24 cellular contexts compared by ENCODE assay signal in genomic region chr16:10370096-10370726, GRCh38. TPM values are rescaled to one million over a fixed set of nuclear protein-coding genes. Genes with fewer than 3 reads are reported as not detected.
DNase-seq lines count a peak whose midpoint lies in the region; ATAC-seq and TF ChIP-seq lines count a peak whose summit lies in the region.
"Had no signal": no experiment of that assay in that cellular context is flagged by ENCODE, and none has a peak within 500 bp of the region (broad histone marks: within the 10 kb centered on the region; RNA-seq: fewer than 3 reads in every experiment).

No MANE protein-coding gene starts in this region.

- no peaks in the 10 kb centered on the region for H3K79me1 ChIP-seq in mesendoderm (ENCODE audit: low read length)

- H3K56ac ChIP-seq in mesendoderm (ENCODE audit: low read length) = no peak overlapping the region

- H3K9me3 ChIP-seq in right cardiac atrium (ENCODE audit: control insufficient read depth, low read length) = no peaks in the 10 kb centered on the region
- peaks cover 0 to 17% (median 8%) of the 10 kb centered on the region in 4 donors for H3K9me3 ChIP-seq in stomach
- H3K9me3 ChIP-seq: Caco-2, gastrocnemius medialis, SJCRH30, suprapubic skin had no signal

- no peak overlapping the region for H3K23ac ChIP-seq in mesendoderm (ENCODE audit: low read length)

- no peak overlapping the region for H4K8ac ChIP-seq in mesendoderm (ENCODE audit: low read depth, low read length)

- H3K4me1 ChIP-seq in mesendoderm (ENCODE audit: control insufficient read depth, low read depth, low read length) = peaks cover 2% of the 10 kb centered on the region
- H3K4me1 ChIP-seq in right cardiac atrium (ENCODE audit: control insufficient read depth, insufficient read depth, low read length) = no peaks in the 10 kb centered on the region
- H3K4me1 ChIP-seq in stomach = no peaks in the 10 kb centered on the region
- H3K4me1 ChIP-seq: gastrocnemius medialis, SJCRH30, suprapubic skin had no signal

- H3K4me3 Mint-ChIP-seq in activated CD8-positive, alpha-beta memory T cell treated with anti-CD3 and anti-CD28 coated beads, Interleukin-2, amount 10 ng/mL, durations not matched to agents 7 days and 5 days = no peak overlapping the region

- H2BK120ac ChIP-seq in mesendoderm (ENCODE audit: low read depth, low read length) = no peak overlapping the region

- H3K27ac Mint-ChIP-seq in activated CD8-positive, alpha-beta memory T cell treated with anti-CD3 and anti-CD28 coated beads, Interleukin-2, amount 10 ng/mL, durations not matched to agents 7 days and 5 days = no peak overlapping the region

- DNase-seq in mesendoderm (peak; percentile 81), right cardiac atrium (no peak), stomach (no peak)
- no peak for DNase-seq in activated CD8-positive, alpha-beta memory T cell treated with anti-CD3 and anti-CD28 coated beads, Interleukin-2, amount 10 ng/mL, durations not matched to agents 7 days and 5 days
- no peak for DNase-seq in activated naive CD4-positive, alpha-beta T cell (lab: John Stamatoyannopoulos, UW)
- DNase-seq: AML-193; Caco-2; dorsolateral prefrontal cortex; erythroblast; gastrocnemius medialis; Kasumi-1; left cardiac atrium; NCI-H1092 treated with DMSO at 0.1 percent for 48 hours; NCI-H2171 treated with DMSO at 0.1 percent for 48 hours; NCI-H748 treated with DMSO at 0.1 percent for 48 hours; PC-9; SJCRH30; stimulated activated CD8-positive, alpha-beta memory T cell treated with anti-CD3 and anti-CD28 coated beads, Interleukin-4, amount 100 ng/mL, for 48 hours; T-helper 2 cell had no signal

- no peak overlapping the region for H2BK5ac ChIP-seq in mesendoderm (ENCODE audit: low read length)

- no CpG with 5 or more reads among the region's 4 CpGs for WGBS in mesendoderm (ENCODE audit: extremely low coverage, insufficient coverage, low lambda C conversion rate)
- 40% methylated on average over 4 of the region's 4 CpGs for WGBS in right cardiac atrium
- WGBS in stomach, 5 donors = 48 to 56% (median 54%) methylated on average over 4 of the region's 4 CpGs

- no peak overlapping the region for H3K4ac ChIP-seq in mesendoderm (ENCODE audit: low read depth, low read length)

- no peak overlapping the region for H3K18ac ChIP-seq in mesendoderm (ENCODE audit: low read length)

- H3K36me3 ChIP-seq in mesendoderm (ENCODE audit: control insufficient read depth, insufficient read depth, low read length) (no peaks in the 10 kb centered on the region), stomach (no peaks in the 10 kb centered on the region)
- H3K36me3 ChIP-seq: cardiac muscle cell, gastrocnemius medialis, SJCRH30, suprapubic skin had no signal

- no peak for TF ChIP-seq EP300 in stomach (IDR thresholded peaks at IDR 0.05)

- no peak overlapping the region for H4K5ac ChIP-seq in mesendoderm (ENCODE audit: low read length)

- CTCF ChIA-PET in activated CD8-positive, alpha-beta memory T cell treated with anti-CD3 and anti-CD28 coated beads, Interleukin-2, amount 10 ng/mL, durations not matched to agents 7 days and 5 days (lab: Charles Lee) = no interaction called here

- intact Hi-C loops in right cardiac atrium (cut with DNase I) (no loop called here), stomach (cut with DNase I; ENCODE audit: low total_unique reads) (no loop called here)

- no peak overlapping the region for H2BK15ac ChIP-seq in mesendoderm (replicated peaks; ENCODE audit: low read depth)

- H3K27ac ChIP-seq in mesendoderm (ENCODE audit: low read depth, low read length) = no peak overlapping the region
- H3K27ac ChIP-seq in right cardiac atrium (ENCODE audit: low read length) = no peak overlapping the region
- H3K27ac ChIP-seq in stomach = no peak overlapping the region
- H3K27ac ChIP-seq: cardiac muscle cell, dorsolateral prefrontal cortex, gastrocnemius medialis, PC-9, SJCRH30, suprapubic skin had no signal

- no peak overlapping the region for H3K4me2 ChIP-seq in mesendoderm (ENCODE audit: low read length)
- H3K4me2 ChIP-seq: PC-9 had no signal

- no peaks in the 10 kb centered on the region for H3K4me1 Mint-ChIP-seq in activated CD8-positive, alpha-beta memory T cell treated with anti-CD3 and anti-CD28 coated beads, Interleukin-2, amount 10 ng/mL, durations not matched to agents 7 days and 5 days

- no peak for TF ChIP-seq POLR2A in stomach (IDR thresholded peaks at IDR 0.05)

- H3K27me3 ChIP-seq in mesendoderm (ENCODE audit: insufficient read depth, low read length, poor library complexity) (no peaks in the 10 kb centered on the region), right cardiac atrium (ENCODE audit: control insufficient read depth, insufficient read depth) (no peaks in the 10 kb centered on the region), stomach (no peaks in the 10 kb centered on the region)
- H3K27me3 ChIP-seq: cardiac muscle cell, dorsolateral prefrontal cortex, gastrocnemius medialis, SJCRH30, suprapubic skin had no signal

- TF ChIP-seq CTCF in stomach (IDR thresholded peaks at IDR 0.05) = no peak

- ATAC-seq in GM18907 (IDR thresholded peaks at IDR 0.05; ENCODE audit: unreplicated experiment) = peak; percentile 71
- ATAC-seq in GM21786 (IDR thresholded peaks at IDR 0.05; ENCODE audit: unreplicated experiment) = peak; percentile 47
- peak; percentile 82 for ATAC-seq in HG03175 (IDR thresholded peaks at IDR 0.05; ENCODE audit: unreplicated experiment)
- ATAC-seq in right cardiac atrium = no peak
- ATAC-seq in activated CD8-positive, alpha-beta memory T cell treated with anti-CD3 and anti-CD28 coated beads, Interleukin-2, amount 10 ng/mL, durations not matched to agents 7 days and 5 days = no peak
- ATAC-seq: gastrocnemius medialis, left cardiac atrium had no signal

- no peak overlapping the region for H3K4me3 ChIP-seq in mesendoderm (ENCODE audit: low read length)
- H3K4me3 ChIP-seq in right cardiac atrium (ENCODE audit: low read length) = no peak overlapping the region
- no peak overlapping the region for H3K4me3 ChIP-seq in stomach
- H3K4me3 ChIP-seq: cardiac muscle cell, dorsolateral prefrontal cortex, gastrocnemius medialis, PC-9, SJCRH30, suprapubic skin had no signal

- no peaks in the 10 kb centered on the region for H3K36me3 Mint-ChIP-seq in activated CD8-positive, alpha-beta memory T cell treated with anti-CD3 and anti-CD28 coated beads, Interleukin-2, amount 10 ng/mL, durations not matched to agents 7 days and 5 days

- H3K9me3 Mint-ChIP-seq in activated CD8-positive, alpha-beta memory T cell treated with anti-CD3 and anti-CD28 coated beads, Interleukin-2, amount 10 ng/mL, durations not matched to agents 7 days and 5 days (ENCODE audit: low read depth) = no peaks in the 10 kb centered on the region

- no peak overlapping the region for H3K9ac ChIP-seq in mesendoderm (ENCODE audit: low read length)

- no peak overlapping the region for H2AK5ac ChIP-seq in mesendoderm (ENCODE audit: low read length)

- no peaks in the 10 kb centered on the region for H3K79me2 ChIP-seq in mesendoderm (ENCODE audit: control insufficient read depth, insufficient read depth, low read length)

- no peaks in the 10 kb centered on the region for H3K27me3 Mint-ChIP-seq in activated CD8-positive, alpha-beta memory T cell treated with anti-CD3 and anti-CD28 coated beads, Interleukin-2, amount 10 ng/mL, durations not matched to agents 7 days and 5 days

RNA-seq across cellular contexts. Expression of gene ATF7IP2, which starts 15.7 kb away (rescaled TPM):
- polyA plus RNA-seq in mesendoderm (2013, experiment 1 of 2) = 35.4 TPM
- polyA plus RNA-seq in mesendoderm (2013, experiment 2 of 2) = 33.9 TPM
- 10 to 100 TPM; 27.3 to 36.9 (median 29.2) TPM for total RNA-seq in right cardiac atrium
- polyA plus RNA-seq in right cardiac atrium = 43.2 TPM
- 10 to 100 TPM in 4 of 5 donors, 1 to 10 TPM in 1; 4.5 to 59.7 (median 45.5) TPM for total RNA-seq in stomach
- polyA plus RNA-seq in stomach = 10 to 100 TPM; 22.2 to 31.2 (median 29.5) TPM
- 10 to 100 TPM; 17.7 to 18.7 TPM for total RNA-seq in activated CD8-positive, alpha-beta memory T cell treated with anti-CD3 and anti-CD28 coated beads, Interleukin-2, amount 10 ng/mL, durations not matched to agents 7 days and 5 days
- total RNA-seq: PC-9, SJCRH30 had no signal

Comparison
In these comparisons a context has a peak if more than half of its experiments do, and no peak if none do; other contexts are left out.
1. ATAC-seq: peak in GM18907 (single experiment), GM21786 (single experiment) and HG03175 (single experiment); none in right cardiac atrium (0 of 2) and activated CD8-positive, alpha-beta memory T cell treated with anti-CD3 and anti-CD28 coated beads, Interleukin-2, amount 10 ng/mL, durations not matched to agents 7 days and 5 days (single experiment).